19 cellular contexts compared by ENCODE assay signal in genomic region chr2:240627736-240628506, GRCh38. TPM values are rescaled to one million over a fixed set of nuclear protein-coding genes. Genes with fewer than 3 reads are reported as not detected.
DNase-seq lines count a peak whose midpoint lies in the region; ATAC-seq, FAIRE-seq and TF ChIP-seq lines count a peak whose summit lies in the region.
"Had no signal": no experiment of that assay in that cellular context is flagged by ENCODE, and none has a peak within 500 bp of the region (broad histone marks: within the 10 kb centered on the region; RNA-seq: fewer than 3 reads in every experiment).

No MANE protein-coding gene starts in this region.

- H3K4me3 ChIP-seq in RWPE2 (ENCODE audit: severe bottlenecking), result no peak overlapping the region
- no peak overlapping the region for H3K4me3 ChIP-seq in HepG2 (replicated peaks in 1 of 3; ENCODE audit: insufficient read depth in 1 of 3, low read depth in 2 of 3, low read length in 3 of 3)
- H3K4me3 ChIP-seq in transverse colon, result no peak overlapping the region
- H3K4me3 ChIP-seq: dorsolateral prefrontal cortex, esophagus muscularis mucosa, GM12878, MG63 had no signal

- H3K9me3 ChIP-seq in RWPE2 (ENCODE audit: severe bottlenecking) (no peaks in the 10 kb centered on the region), HepG2 (ENCODE audit: low read length) (peaks cover 7% of the 10 kb centered on the region; the same call in 1 of the 2 replicates), transverse colon (no peaks in the 10 kb centered on the region)
- H3K9me3 ChIP-seq: esophagus muscularis mucosa, MG63 had no signal

- no peak for FAIRE-seq in HepG2 (lab: Jason Lieb, UNC)
- FAIRE-seq: GM12878 had no signal

- TF ChIP-seq EP300 in HepG2 (IDR thresholded peaks at IDR 0.05; ENCODE audit: low read depth in 2 of 2, low read length in 2 of 2), result no peak
- TF ChIP-seq EP300 in HepG2 (CRISPR knock-in tag; IDR thresholded peaks at IDR 0.05; ENCODE audit: borderline replicate concordance), result no peak
- TF ChIP-seq EP300 in transverse colon (IDR thresholded peaks at IDR 0.05; ENCODE audit: low read depth), result no peak

- WGBS in HepG2 (ENCODE audit: low lambda C conversion rate), result 89% methylated on average over 11 of the region's 17 CpGs
- WGBS in transverse colon (ENCODE audit: low coverage in 1 of 2), 2 donors, result 86% methylated on average over 15 of the region's 17 CpGs; no CpG with 5 or more reads in 1 of the 2 donors

- in situ Hi-C loops in HepG2 (cut with HindIII; ENCODE audit: extremely low pct_ligation_motif_present, low pct_unique_long_range_greater_than_20kb), result no loop called here
- in situ Hi-C loops in transverse colon (cut with MboI; ENCODE audit: low pct_ligation_motif_present in 1 of 4, low pct_unique_long_range_greater_than_20kb in 1 of 4, low sequenced_read_pairs in 3 of 4), result no loop called here

- no peaks in the 10 kb centered on the region for H3K79me2 ChIP-seq in HepG2 (ENCODE audit: insufficient read depth, low read length)

- no peak overlapping the region for H3K4me2 ChIP-seq in HepG2 (ENCODE audit: low read depth, low read length)

- POLR2A ChIA-PET in HepG2 (lab: Yijun Ruan, JAX), result interaction anchor here (1.4 to 7.1 kb wide), 2 partner anchors 23 to 67 kb away, joined by 5 to 46 read pairs; no protein-coding TSS in a partner anchor

- H3K27ac ChIP-seq in RWPE2 (ENCODE audit: poor library complexity, severe bottlenecking) (no peak overlapping the region), HepG2 (ENCODE audit: extremely low read length, insufficient read depth, low read length) (no peak overlapping the region), transverse colon (no peak overlapping the region)
- H3K27ac ChIP-seq: dorsolateral prefrontal cortex, esophagus muscularis mucosa had no signal

- H3K36me3 ChIP-seq in RWPE2 (ENCODE audit: low read depth), result no peaks in the 10 kb centered on the region
- H3K36me3 ChIP-seq in HepG2 (replicated peaks in 1 of 2; ENCODE audit: control insufficient read depth in 1 of 2, insufficient read depth in 2 of 2, low read length in 2 of 2), result no peaks in the 10 kb centered on the region; a peak in 2 of 5 replicates
- H3K36me3 ChIP-seq in transverse colon, result peaks cover 0 to 12% (median 0%) of the 10 kb centered on the region in 4 donors
- H3K36me3 ChIP-seq: MG63 had no signal

- TF ChIP-seq POLR2A in HepG2 (IDR thresholded peaks at IDR 0.05; ENCODE audit: insufficient read depth in 1 of 2, low read depth in 2 of 2, low read length in 2 of 2) (no peak; a peak in 1 of 4 replicates), transverse colon (IDR thresholded peaks at IDR 0.05) (no peak)

- BruUV-seq in HepG2 (replicated peaks; lab: Mats Ljungman, UMichigan), result no TSS peak

- H4K20me1 ChIP-seq in HepG2 (ENCODE audit: insufficient read depth, low read length), result no peaks in the 10 kb centered on the region

- no peak for TF ChIP-seq RAD21 in HepG2 (CRISPR knock-in tag; IDR thresholded peaks at IDR 0.05)

- TF ChIP-seq CTCF in RWPE2 (IDR thresholded peaks at IDR 0.05; ENCODE audit: poor library complexity, severe bottlenecking), result no peak
- TF ChIP-seq CTCF in HepG2 (CRISPR knock-in tag; IDR thresholded peaks at IDR 0.05), result no peak
- no peak for TF ChIP-seq CTCF in transverse colon (IDR thresholded peaks at IDR 0.05)

- H3K27me3 ChIP-seq in RWPE2 (ENCODE audit: insufficient read depth, poor library complexity, severe bottlenecking), result no peaks in the 10 kb centered on the region
- no peaks in the 10 kb centered on the region for H3K27me3 ChIP-seq in HepG2 (ENCODE audit: control insufficient read depth in 1 of 2, insufficient read depth in 2 of 2, low read length in 2 of 2)
- H3K27me3 ChIP-seq in transverse colon, result no peaks in the 10 kb centered on the region
- H3K27me3 ChIP-seq: dorsolateral prefrontal cortex, MG63 had no signal

- ATAC-seq in activated naive CD4-positive, alpha-beta T cell treated with anti-CD3 and anti-CD28 coated beads, Interleukin-2, amount 50 U/mL, for 72 hours, result no peak
- ATAC-seq in RWPE2 (ENCODE audit: low read depth) (no peak; the same call in 2 of the 3 replicates), HepG2 (no peak), GM21367 (IDR thresholded peaks at IDR 0.05; ENCODE audit: unreplicated experiment) (no peak)
- ATAC-seq: activated naive CD8-positive, alpha-beta T cell treated with anti-CD3 and anti-CD28 coated beads, Interleukin-2, amount 50 U/mL, for 24 hours; GM12878 had no signal

- no peak overlapping the region for H3K9ac ChIP-seq in HepG2 (ENCODE audit: insufficient read depth, low read depth, low read length)

- H3K36me3 Mint-ChIP-seq in activated naive CD4-positive, alpha-beta T cell treated with anti-CD3 and anti-CD28 coated beads, Interleukin-2, amount 50 U/mL, for 72 hours, result peaks cover 0 to 2% of the 10 kb centered on the region in 2 donors

- H3K9me3 Mint-ChIP-seq in activated naive CD4-positive, alpha-beta T cell treated with anti-CD3 and anti-CD28 coated beads, Interleukin-2, amount 50 U/mL, for 72 hours, result peaks cover 0 to 2% of the 10 kb centered on the region in 2 donors

- peak overlapping the region; percentile 59 to 81 for H3K27ac Mint-ChIP-seq in activated naive CD4-positive, alpha-beta T cell treated with anti-CD3 and anti-CD28 coated beads, Interleukin-2, amount 50 U/mL, for 72 hours
- H3K27ac Mint-ChIP-seq: activated naive CD8-positive, alpha-beta T cell treated with anti-CD3 and anti-CD28 coated beads, Interleukin-2, amount 50 U/mL, for 24 hours had no signal

- H3K4me1 ChIP-seq in RWPE2 (ENCODE audit: insufficient read depth, poor library complexity, severe bottlenecking) (no peaks in the 10 kb centered on the region), HepG2 (ENCODE audit: insufficient read depth, low read length) (peaks cover 47% of the 10 kb centered on the region), transverse colon (no peaks in the 10 kb centered on the region)

- intact Hi-C loops in HepG2 (cut with micrococcal nuclease; ENCODE audit: unreplicated experiment), result no loop called here
- intact Hi-C loops in transverse colon (cut with DNase I; ENCODE audit: low total_unique reads), result no loop called here

- no peak overlapping the region for H2AFZ ChIP-seq in HepG2 (ENCODE audit: low read length)

- DNase-seq in activated naive CD4-positive, alpha-beta T cell treated with anti-CD3 and anti-CD28 coated beads, Interleukin-2, amount 50 U/mL, for 72 hours (ENCODE audit: low spot score in 2 of 2), result peak in 1 of 2 donors; percentile 38
- no peak for DNase-seq in activated naive CD4-positive, alpha-beta T cell (lab: John Stamatoyannopoulos, UW)
- DNase-seq in RWPE2 (ENCODE audit: low spot score), result peak; percentile 30
- no peak for DNase-seq in HepG2 (ENCODE audit: low spot score)
- peak; percentile 2 for DNase-seq in transverse colon
- DNase-seq in HUDEP-2 (lab: John Stamatoyannopoulos, UW; ENCODE audit: unreplicated experiment in 76 of 76), result no peak
- DNase-seq: activated naive CD8-positive, alpha-beta T cell treated with anti-CD3 and anti-CD28 coated beads, Interleukin-2, amount 50 U/mL, for 24 hours; GDM1; IMR-90; MG63; NCI-H187 treated with DMSO at 0.1 percent for 48 hours; NCI-H446; T-helper 1 cell had no signal

- CTCF ChIA-PET in HepG2 (lab: Yijun Ruan, JAX; ENCODE audit: low intra/inter-chr PET ratio, low total read pairs), result no interaction called here

RNA-seq across cellular contexts. Expression of gene GPR35, which starts 2.6 kb away (rescaled TPM):
- 1 to 10 TPM; 1.5 to 7.9 TPM for total RNA-seq in activated naive CD4-positive, alpha-beta T cell treated with anti-CD3 and anti-CD28 coated beads, Interleukin-2, amount 50 U/mL, for 72 hours
- 21.6 and 27.1 TPM in 2 replicates for total RNA-seq in HepG2 (2016; rRNA removed; fragmentation: Illumina TruSeq; extraction: Trizol)
- 10.2 and 10.8 TPM in 2 replicates for total RNA-seq in HepG2 (2016; cell fraction: cytosol; rRNA removed; fragmentation: Illumina TruSeq; extraction: Trizol; ENCODE audit: low read depth)
- total RNA-seq in HepG2 (2016; cell fraction: insoluble cytoplasmic fraction; rRNA removed; fragmentation: Illumina TruSeq; extraction: Trizol), result 21.3 and 26.9 TPM in 2 replicates
- 25.5 and 33.7 TPM in 2 replicates for total RNA-seq in HepG2 (2016; cell fraction: membrane; rRNA removed; fragmentation: Illumina TruSeq; extraction: Trizol)
- total RNA-seq in HepG2 (2016; cell fraction: nucleus; rRNA removed; fragmentation: Illumina TruSeq; extraction: Trizol), result 19.4 and 20.1 TPM in 2 replicates
- polyA plus RNA-seq in HepG2 (2011; rRNA removed), result 44.2 and 60.8 TPM in 2 replicates
- polyA plus RNA-seq in HepG2 (2011; cell fraction: cytosol; rRNA removed), result 37.9 and 80.2 TPM in 2 replicates
- 150 and 165 TPM in 2 replicates for polyA plus RNA-seq in HepG2 (2011; cell fraction: nucleus; rRNA removed)
- 34.0 and 39.9 TPM in 2 replicates for polyA plus RNA-seq in HepG2 (2012)
- polyA plus RNA-seq in HepG2 (2016; cell fraction: cytosol; fragmentation: Illumina TruSeq; extraction: Trizol; ENCODE audit: low read depth), result 6.5 and 7.6 TPM in 2 replicates
- polyA plus RNA-seq in HepG2 (2016; cell fraction: insoluble cytoplasmic fraction; fragmentation: Illumina TruSeq; extraction: Trizol; ENCODE audit: low read depth), result 14.4 and 15.8 TPM in 2 replicates
- polyA plus RNA-seq in HepG2 (2016; cell fraction: membrane; fragmentation: Illumina TruSeq; extraction: Trizol; ENCODE audit: low read depth), result 17.8 and 17.9 TPM in 2 replicates
- polyA plus RNA-seq in HepG2 (2016; cell fraction: nucleus; fragmentation: Illumina TruSeq; extraction: Trizol; ENCODE audit: insufficient read depth, low read depth), result 29.6 and 37.8 TPM in 2 replicates
- 0.14 and 219 TPM in 2 replicates for polyA minus RNA-seq in HepG2 (2011; rRNA and poly(A)+ RNA removed; ENCODE audit: low replicate concordance)
- 44.3 and 46.7 TPM in 2 replicates for polyA minus RNA-seq in HepG2 (2011; cell fraction: cytosol; rRNA and poly(A)+ RNA removed)
- polyA minus RNA-seq in HepG2 (2011; cell fraction: nucleus; rRNA and poly(A)+ RNA removed), result 30.9 and 33.3 TPM in 2 replicates
- 100 to 1,000 TPM in 3 of 4 donors, 10 to 100 TPM in 1; 91.1 to 244 (median 136) TPM for total RNA-seq in transverse colon
- total RNA-seq: IMR-90 had no signal

RNA-seq across cellular contexts. Expression of gene CAPN10, which starts 41.4 kb away (rescaled TPM):
- 10 to 100 TPM; 28.9 to 39.0 TPM for total RNA-seq in activated naive CD4-positive, alpha-beta T cell treated with anti-CD3 and anti-CD28 coated beads, Interleukin-2, amount 50 U/mL, for 72 hours
- total RNA-seq in HepG2 (2016; rRNA removed; fragmentation: Illumina TruSeq; extraction: Trizol), result 16.5 and 32.4 TPM in 2 replicates
- total RNA-seq in HepG2 (2016; cell fraction: cytosol; rRNA removed; fragmentation: Illumina TruSeq; extraction: Trizol; ENCODE audit: low read depth), result 18.3 and 20.3 TPM in 2 replicates
- 16.1 and 35.0 TPM in 2 replicates for total RNA-seq in HepG2 (2016; cell fraction: insoluble cytoplasmic fraction; rRNA removed; fragmentation: Illumina TruSeq; extraction: Trizol)
- total RNA-seq in HepG2 (2016; cell fraction: membrane; rRNA removed; fragmentation: Illumina TruSeq; extraction: Trizol), result 28.2 and 28.4 TPM in 2 replicates
- 26.3 and 36.2 TPM in 2 replicates for total RNA-seq in HepG2 (2016; cell fraction: nucleus; rRNA removed; fragmentation: Illumina TruSeq; extraction: Trizol)
- 27.6 and 40.7 TPM in 2 replicates for polyA plus RNA-seq in HepG2 (2011; rRNA removed)
- polyA plus RNA-seq in HepG2 (2011; cell fraction: cytosol; rRNA removed), result 15.8 and 24.7 TPM in 2 replicates
- 157 and 173 TPM in 2 replicates for polyA plus RNA-seq in HepG2 (2011; cell fraction: nucleus; rRNA removed)
- polyA plus RNA-seq in HepG2 (2012), result 24.4 and 27.6 TPM in 2 replicates
- polyA plus RNA-seq in HepG2 (2016; cell fraction: cytosol; fragmentation: Illumina TruSeq; extraction: Trizol; ENCODE audit: low read depth), result 9.1 and 9.4 TPM in 2 replicates
- polyA plus RNA-seq in HepG2 (2016; cell fraction: insoluble cytoplasmic fraction; fragmentation: Illumina TruSeq; extraction: Trizol; ENCODE audit: low read depth), result 17.4 and 18.2 TPM in 2 replicates
- polyA plus RNA-seq in HepG2 (2016; cell fraction: membrane; fragmentation: Illumina TruSeq; extraction: Trizol; ENCODE audit: low read depth), result 15.5 and 17.2 TPM in 2 replicates
- polyA plus RNA-seq in HepG2 (2016; cell fraction: nucleus; fragmentation: Illumina TruSeq; extraction: Trizol; ENCODE audit: insufficient read depth, low read depth), result 59.4 and 61.4 TPM in 2 replicates
- polyA minus RNA-seq in HepG2 (2011; rRNA and poly(A)+ RNA removed; ENCODE audit: low replicate concordance), result 11.2 and 33.8 TPM in 2 replicates
- polyA minus RNA-seq in HepG2 (2011; cell fraction: cytosol; rRNA and poly(A)+ RNA removed), result 10.8 TPM in 2 replicates
- 50.0 and 57.6 TPM in 2 replicates for polyA minus RNA-seq in HepG2 (2011; cell fraction: nucleus; rRNA and poly(A)+ RNA removed)
- 100 to 1,000 TPM in 1 of 4 donors, 10 to 100 TPM in 3; 41.9 to 118 (median 48.7) TPM for total RNA-seq in transverse colon

RNA-seq across cellular contexts. Expression of gene AQP12B, which starts 54.8 kb away (rescaled TPM):
- total RNA-seq in activated naive CD4-positive, alpha-beta T cell treated with anti-CD3 and anti-CD28 coated beads, Interleukin-2, amount 50 U/mL, for 72 hours, result not detected
- total RNA-seq in HepG2 (2016; rRNA removed; fragmentation: Illumina TruSeq; extraction: Trizol) (not detected in 2 replicates), transverse colon (1 to 10 TPM in 1 of 4 donors, under 1 TPM in 1, not detected in 2; 0.55 to 1.5 TPM)
- not detected in 2 replicates for total RNA-seq in HepG2 (2016; cell fraction: cytosol; rRNA removed; fragmentation: Illumina TruSeq; extraction: Trizol; ENCODE audit: low read depth)
- total RNA-seq in HepG2 (2016; cell fraction: insoluble cytoplasmic fraction; rRNA removed; fragmentation: Illumina TruSeq; extraction: Trizol), result not detected in 2 replicates
- total RNA-seq in HepG2 (2016; cell fraction: membrane; rRNA removed; fragmentation: Illumina TruSeq; extraction: Trizol), result not detected in 2 replicates
- total RNA-seq in HepG2 (2016; cell fraction: nucleus; rRNA removed; fragmentation: Illumina TruSeq; extraction: Trizol), result 0.13 TPM in 1 of 2 replicates, not detected in the other
- not detected in 2 replicates for polyA plus RNA-seq in HepG2 (2011; rRNA removed)
- not detected in 2 replicates for polyA plus RNA-seq in HepG2 (2011; cell fraction: cytosol; rRNA removed)
- polyA plus RNA-seq in HepG2 (2011; cell fraction: nucleus; rRNA removed), result 0.09 and 0.10 TPM in 2 replicates
- not detected in 2 replicates for polyA plus RNA-seq in HepG2 (2012)
- not detected in 2 replicates for polyA plus RNA-seq in HepG2 (2016; cell fraction: cytosol; fragmentation: Illumina TruSeq; extraction: Trizol; ENCODE audit: low read depth)
- polyA plus RNA-seq in HepG2 (2016; cell fraction: insoluble cytoplasmic fraction; fragmentation: Illumina TruSeq; extraction: Trizol; ENCODE audit: low read depth), result not detected in 2 replicates
- not detected in 2 replicates for polyA plus RNA-seq in HepG2 (2016; cell fraction: membrane; fragmentation: Illumina TruSeq; extraction: Trizol; ENCODE audit: low read depth)
- polyA plus RNA-seq in HepG2 (2016; cell fraction: nucleus; fragmentation: Illumina TruSeq; extraction: Trizol; ENCODE audit: insufficient read depth, low read depth), result not detected in 2 replicates
- 0.10 TPM in 1 of 2 replicates, not detected in the other for polyA minus RNA-seq in HepG2 (2011; rRNA and poly(A)+ RNA removed; ENCODE audit: low replicate concordance)
- not detected in 2 replicates for polyA minus RNA-seq in HepG2 (2011; cell fraction: cytosol; rRNA and poly(A)+ RNA removed)
- polyA minus RNA-seq in HepG2 (2011; cell fraction: nucleus; rRNA and poly(A)+ RNA removed), result not detected in 2 replicates
- total RNA-seq: dorsolateral prefrontal cortex, esophagus muscularis mucosa, GM12878, IMR-90, neural crest cell, renal cortical epithelial cell had no signal
- polyA plus RNA-seq: GM12878, IMR-90 had no signal

RNA-seq across cellular contexts. Expression of gene RNPEPL1, which starts 59.6 kb away (rescaled TPM):
- total RNA-seq in activated naive CD4-positive, alpha-beta T cell treated with anti-CD3 and anti-CD28 coated beads, Interleukin-2, amount 50 U/mL, for 72 hours, result 10 to 100 TPM; 22.6 to 51.2 TPM
- 13.0 and 27.6 TPM in 2 replicates for total RNA-seq in HepG2 (2016; rRNA removed; fragmentation: Illumina TruSeq; extraction: Trizol)
- 21.9 and 24.8 TPM in 2 replicates for total RNA-seq in HepG2 (2016; cell fraction: cytosol; rRNA removed; fragmentation: Illumina TruSeq; extraction: Trizol; ENCODE audit: low read depth)
- 12.9 and 23.2 TPM in 2 replicates for total RNA-seq in HepG2 (2016; cell fraction: insoluble cytoplasmic fraction; rRNA removed; fragmentation: Illumina TruSeq; extraction: Trizol)
- 50.1 and 53.8 TPM in 2 replicates for total RNA-seq in HepG2 (2016; cell fraction: membrane; rRNA removed; fragmentation: Illumina TruSeq; extraction: Trizol)
- 17.5 and 21.9 TPM in 2 replicates for total RNA-seq in HepG2 (2016; cell fraction: nucleus; rRNA removed; fragmentation: Illumina TruSeq; extraction: Trizol)
- 18.0 and 28.8 TPM in 2 replicates for polyA plus RNA-seq in HepG2 (2011; rRNA removed)
- polyA plus RNA-seq in HepG2 (2011; cell fraction: cytosol; rRNA removed), result 20.3 and 26.3 TPM in 2 replicates
- polyA plus RNA-seq in HepG2 (2011; cell fraction: nucleus; rRNA removed), result 94.3 and 114 TPM in 2 replicates
- 37.2 and 56.3 TPM in 2 replicates for polyA plus RNA-seq in HepG2 (2012)
- polyA plus RNA-seq in HepG2 (2016; cell fraction: cytosol; fragmentation: Illumina TruSeq; extraction: Trizol; ENCODE audit: low read depth), result 43.4 and 46.1 TPM in 2 replicates
- 40.1 and 49.6 TPM in 2 replicates for polyA plus RNA-seq in HepG2 (2016; cell fraction: insoluble cytoplasmic fraction; fragmentation: Illumina TruSeq; extraction: Trizol; ENCODE audit: low read depth)
- polyA plus RNA-seq in HepG2 (2016; cell fraction: membrane; fragmentation: Illumina TruSeq; extraction: Trizol; ENCODE audit: low read depth), result 85.0 and 102 TPM in 2 replicates
- polyA plus RNA-seq in HepG2 (2016; cell fraction: nucleus; fragmentation: Illumina TruSeq; extraction: Trizol; ENCODE audit: insufficient read depth, low read depth), result 57.9 and 59.3 TPM in 2 replicates
- 15.3 and 64.5 TPM in 2 replicates for polyA minus RNA-seq in HepG2 (2011; rRNA and poly(A)+ RNA removed; ENCODE audit: low replicate concordance)
- 55.0 and 57.6 TPM in 2 replicates for polyA minus RNA-seq in HepG2 (2011; cell fraction: cytosol; rRNA and poly(A)+ RNA removed)
- polyA minus RNA-seq in HepG2 (2011; cell fraction: nucleus; rRNA and poly(A)+ RNA removed), result 18.6 and 21.0 TPM in 2 replicates
- 100 to 1,000 TPM; 118 to 208 (median 151) TPM for total RNA-seq in transverse colon

Comparison
In these comparisons a context has a peak if more than half of its experiments do, and no peak if none do; other contexts are left out.
1. DNase-seq: peak in RWPE2 (single experiment) and transverse colon (single experiment); none in activated naive CD4-positive, alpha-beta T cell (0 of 4), HepG2 (single experiment) and HUDEP-2 (0 of 76).